22 cellular contexts compared by ENCODE assay signal in genomic region chr3:190853464-190853863, GRCh38. TPM values are rescaled to one million over a fixed set of nuclear protein-coding genes. Genes with fewer than 3 reads are reported as not detected.
"Had no signal": no experiment of that assay in that cellular context is flagged by ENCODE, and none has a peak within 500 bp of the region (broad histone marks: within the 10 kb centered on the region; RNA-seq: fewer than 3 reads in every experiment).

No MANE protein-coding gene starts in this region.

- H3K27me3 Mint-ChIP-seq: activated naive CD4-positive, alpha-beta T cell treated with anti-CD3 and anti-CD28 coated beads, Interleukin-2, amount 50 U/mL, for 24 hours; central memory CD8-positive, alpha-beta T cell had no signal

- DNase-seq: activated CD4-positive, alpha-beta T cell treated with anti-CD3 and anti-CD28 coated beads for 4 hours; activated CD8-positive, alpha-beta memory T cell treated with anti-CD3 and anti-CD28 coated beads, Interleukin-2, amount 50 U/mL, for 48 hours; activated CD8-positive, alpha-beta T cell treated with anti-CD3 and anti-CD28 coated beads, Interleukin-2, amount 10 ng/mL, durations not matched to agents 7 days and 5 days; activated naive CD4-positive, alpha-beta T cell; activated T-cell treated with anti-CD3 and anti-CD28 coated beads, Interleukin-2, amount 50 U/mL, for 1 hour; aorta; MM.1S; NCI-H1092; NCI-H1417; NCI-H2029; NCI-H510A treated with DMSO at 0.1 percent for 48 hours; NCI-H69; NK-92 treated with Interleukin-12 subunit alpha and Interleukin-12 subunit beta, amount 100 ng/mL, for 24 hours; PC-9; SW 1271 had no signal

- ATAC-seq: activated CD4-positive, CD25-positive, alpha-beta regulatory T cell treated with anti-CD3 and anti-CD28 coated beads, Interleukin-2, amount 50 U/mL, for 24 hours; activated CD8-positive, alpha-beta T cell treated with anti-CD3 and anti-CD28 coated beads, Interleukin-2, amount 10 ng/mL, durations not matched to agents 7 days and 5 days; Right ventricle myocardium inferior had no signal

- H3K4me1 Mint-ChIP-seq: activated naive CD4-positive, alpha-beta T cell treated with anti-CD3 and anti-CD28 coated beads, Interleukin-2, amount 50 U/mL, for 24 hours; central memory CD8-positive, alpha-beta T cell had no signal

- H3K4me3 Mint-ChIP-seq: activated CD8-positive, alpha-beta T cell treated with anti-CD3 and anti-CD28 coated beads, Interleukin-2, amount 10 ng/mL, durations not matched to agents 7 days and 5 days; activated naive CD4-positive, alpha-beta T cell treated with anti-CD3 and anti-CD28 coated beads, Interleukin-2, amount 50 U/mL, for 24 hours; central memory CD8-positive, alpha-beta T cell; T-helper 2 cell treated with Interferon-gamma antibody and Interleukin-4, amounts not matched to agents 5 μg/mL and 100 μg/mL, for 36 hours had no signal

- H2AFZ ChIP-seq: PC-9 had no signal

- H3K4me2 ChIP-seq: PC-9 had no signal

- H3K27ac ChIP-seq: PC-9, SK-N-MC had no signal

- H3K27ac Mint-ChIP-seq: activated CD8-positive, alpha-beta T cell treated with anti-CD3 and anti-CD28 coated beads, Interleukin-2, amount 10 ng/mL, durations not matched to agents 7 days and 5 days; activated naive CD4-positive, alpha-beta T cell treated with anti-CD3 and anti-CD28 coated beads, Interleukin-2, amount 50 U/mL, for 24 hours; T-helper 2 cell treated with Interferon-gamma antibody and Interleukin-4, amounts not matched to agents 5 μg/mL and 100 μg/mL, for 36 hours had no signal

- H3K9me3 Mint-ChIP-seq: T-helper 2 cell treated with Interferon-gamma antibody and Interleukin-4, amounts not matched to agents 5 μg/mL and 100 μg/mL, for 36 hours had no signal

- H3K36me3 Mint-ChIP-seq: activated naive CD4-positive, alpha-beta T cell treated with anti-CD3 and anti-CD28 coated beads, Interleukin-2, amount 50 U/mL, for 24 hours had no signal

- H3K4me3 ChIP-seq: PC-9, SK-N-MC had no signal

RNA-seq across cellular contexts. Expression of gene GMNC, which starts 9.0 kb away (rescaled TPM):
- total RNA-seq: activated CD8-positive, alpha-beta T cell treated with anti-CD3 and anti-CD28 coated beads, Interleukin-2, amount 10 ng/mL, durations not matched to agents 7 days and 5 days; aorta; PC-9; T-helper 1 cell treated with Interleukin-12 subunit alpha and Interleukin-12 subunit beta and Interleukin-4 antibody, amounts not matched to agents 30 ng/mL and 1 ng/mL, for 36 hours had no signal
- polyA plus RNA-seq: aorta had no signal
